Comparison of ENCODE assay signal across 24 cellular contexts in genomic region chr13:113918580-113918979, GRCh38. TPM values are rescaled to one million over a fixed set of nuclear protein-coding genes. Genes with fewer than 3 reads are reported as not detected.
DNase-seq lines count a peak whose midpoint lies in the region; ATAC-seq and TF ChIP-seq lines count a peak whose summit lies in the region.
"Had no signal": no experiment of that assay in that cellular context is flagged by ENCODE, and none has a peak within 500 bp of the region (broad histone marks: within the 10 kb centered on the region; RNA-seq: fewer than 3 reads in every experiment).

No MANE protein-coding gene starts in this region.

- WGBS in lung, 2 donors: 88 to 95% methylated on average over 10 of the region's 10 CpGs
- WGBS in suprapubic skin: 96% methylated on average over 8 of the region's 10 CpGs
- WGBS in smooth muscle cell (ENCODE audit: low lambda C conversion rate): 97% methylated on average over 10 of the region's 10 CpGs

- H3K4me2 ChIP-seq in smooth muscle cell: no peak overlapping the region

- H3K4me1 ChIP-seq in lung (ENCODE audit: control insufficient read depth in 2 of 2, insufficient read depth in 2 of 2, low read length in 2 of 2) (no peaks in the 10 kb centered on the region), suprapubic skin (no peaks in the 10 kb centered on the region), smooth muscle cell (ENCODE audit: low read depth) (no peaks in the 10 kb centered on the region)
- H3K4me1 ChIP-seq: BE2C had no signal

- no peak overlapping the region for H3K27ac Mint-ChIP-seq in activated naive CD4-positive, alpha-beta T cell treated with anti-CD3 and anti-CD28 coated beads, Interleukin-2, amount 10 ng/mL, durations not matched to agents 7 days and 5 days
- H3K27ac Mint-ChIP-seq in activated CD4-positive, alpha-beta T cell treated with anti-CD3 and anti-CD28 coated beads for 36 hours: no peak overlapping the region
- H3K27ac Mint-ChIP-seq: CD4-positive, CD25-positive, alpha-beta regulatory T cell had no signal

- peak; percentile 11 for DNase-seq in activated naive CD4-positive, alpha-beta T cell treated with anti-CD3 and anti-CD28 coated beads, Interleukin-2, amount 10 ng/mL, durations not matched to agents 7 days and 5 days
- DNase-seq in activated naive CD4-positive, alpha-beta T cell treated with Interleukin-2 at 50 U/mL for 16 hours: no peak
- DNase-seq in activated CD8-positive, alpha-beta memory T cell treated with anti-CD3 and anti-CD28 coated beads for 24 hours: peak; percentile 28
- peak; percentile 24 for DNase-seq in lung (ENCODE audit: low spot score)
- DNase-seq in suprapubic skin (ENCODE audit: low spot score in 2 of 2): peak; percentile 44 to 69
- DNase-seq in HPDE6-E6E7 (ENCODE audit: extremely low spot score): no peak
- DNase-seq in smooth muscle cell (lab: John Stamatoyannopoulos, UW; ENCODE audit: unreplicated experiment): no peak
- no peak for DNase-seq in activated CD4-positive, alpha-beta T cell treated with anti-CD3 and anti-CD28 coated beads for 36 hours
- DNase-seq: BE2C; CD4-positive, CD25-positive, alpha-beta regulatory T cell; COR-L47; EL; HCEC 1CT; KG1; NCI-H1417; NCI-H187; NCI-H2107; NCI-H2227 treated with DMSO at 0.1 percent for 48 hours; NCI-H510A treated with DMSO at 0.1 percent for 48 hours; NCI-H82; SHP77 treated with DMSO at 0.1 percent for 48 hours had no signal

- H3K9me3 Mint-ChIP-seq in activated naive CD4-positive, alpha-beta T cell treated with anti-CD3 and anti-CD28 coated beads, Interleukin-2, amount 10 ng/mL, durations not matched to agents 7 days and 5 days: peaks cover 3% of the 10 kb centered on the region
- peaks cover 12% of the 10 kb centered on the region for H3K9me3 Mint-ChIP-seq in activated CD4-positive, alpha-beta T cell treated with anti-CD3 and anti-CD28 coated beads for 36 hours (ENCODE audit: low read depth)

- CTCF ChIA-PET in activated naive CD4-positive, alpha-beta T cell treated with anti-CD3 and anti-CD28 coated beads, Interleukin-2, amount 10 ng/mL, durations not matched to agents 7 days and 5 days (lab: Charles Lee): no interaction called here
- CTCF ChIA-PET in activated CD4-positive, alpha-beta T cell treated with anti-CD3 and anti-CD28 coated beads for 36 hours (lab: Charles Lee): no interaction called here

- no peaks in the 10 kb centered on the region for H3K36me3 Mint-ChIP-seq in activated naive CD4-positive, alpha-beta T cell treated with anti-CD3 and anti-CD28 coated beads, Interleukin-2, amount 10 ng/mL, durations not matched to agents 7 days and 5 days
- H3K36me3 Mint-ChIP-seq in activated CD4-positive, alpha-beta T cell treated with anti-CD3 and anti-CD28 coated beads for 36 hours (ENCODE audit: low read depth): no peaks in the 10 kb centered on the region

- H2AFZ ChIP-seq in smooth muscle cell (ENCODE audit: low read depth): no peak overlapping the region

- no peaks in the 10 kb centered on the region for H3K79me2 ChIP-seq in smooth muscle cell (ENCODE audit: low read depth)

- H3K4me3 Mint-ChIP-seq in activated naive CD4-positive, alpha-beta T cell treated with anti-CD3 and anti-CD28 coated beads, Interleukin-2, amount 10 ng/mL, durations not matched to agents 7 days and 5 days: no peak overlapping the region
- H3K4me3 Mint-ChIP-seq in activated CD4-positive, alpha-beta T cell treated with anti-CD3 and anti-CD28 coated beads for 36 hours: no peak overlapping the region
- H3K4me3 Mint-ChIP-seq: CD4-positive, CD25-positive, alpha-beta regulatory T cell had no signal

- H3K27me3 Mint-ChIP-seq in activated naive CD4-positive, alpha-beta T cell treated with anti-CD3 and anti-CD28 coated beads, Interleukin-2, amount 10 ng/mL, durations not matched to agents 7 days and 5 days: peaks cover 36% of the 10 kb centered on the region
- H3K27me3 Mint-ChIP-seq in activated CD4-positive, alpha-beta T cell treated with anti-CD3 and anti-CD28 coated beads for 36 hours: peaks cover 25% of the 10 kb centered on the region

- POLR2A ChIA-PET in activated CD4-positive, alpha-beta T cell treated with anti-CD3 and anti-CD28 coated beads for 36 hours (lab: Charles Lee): no interaction called here

- no peaks in the 10 kb centered on the region for H3F3A ChIP-seq in smooth muscle cell (ENCODE audit: low read depth)

- H3K36me3 ChIP-seq in lung (ENCODE audit: control insufficient read depth in 2 of 2, insufficient read depth in 2 of 2, low read length in 2 of 2) (no peaks in the 10 kb centered on the region), suprapubic skin (no peaks in the 10 kb centered on the region), smooth muscle cell (ENCODE audit: low read depth) (no peaks in the 10 kb centered on the region)
- H3K36me3 ChIP-seq: BE2C had no signal

- H3K4me1 Mint-ChIP-seq in activated naive CD4-positive, alpha-beta T cell treated with anti-CD3 and anti-CD28 coated beads, Interleukin-2, amount 10 ng/mL, durations not matched to agents 7 days and 5 days: no peaks in the 10 kb centered on the region
- peaks cover 5% of the 10 kb centered on the region for H3K4me1 Mint-ChIP-seq in activated CD4-positive, alpha-beta T cell treated with anti-CD3 and anti-CD28 coated beads for 36 hours
- H3K4me1 Mint-ChIP-seq: CD4-positive, CD25-positive, alpha-beta regulatory T cell had no signal

- TF ChIP-seq POLR2A in suprapubic skin (IDR thresholded peaks at IDR 0.05): no peak

- ATAC-seq in lung (ENCODE audit: insufficient read depth, low FRiP score): no peak
- ATAC-seq in activated CD4-positive, alpha-beta T cell treated with anti-CD3 and anti-CD28 coated beads for 36 hours: no peak
- ATAC-seq: GM12878, HepG2 had no signal

- H3K9me3 ChIP-seq in lung (ENCODE audit: control insufficient read depth in 2 of 2, insufficient read depth in 1 of 2, low read length in 1 of 2) (peaks cover 0 to 13% of the 10 kb centered on the region in 2 donors), suprapubic skin (no peaks in the 10 kb centered on the region), smooth muscle cell (replicated peaks; ENCODE audit: low read depth) (no peaks in the 10 kb centered on the region)
- H3K9me3 ChIP-seq: BE2C had no signal

- no peaks in the 10 kb centered on the region for H3K27me3 ChIP-seq in lung (ENCODE audit: control insufficient read depth, insufficient read depth)
- peaks cover 36% of the 10 kb centered on the region for H3K27me3 ChIP-seq in suprapubic skin
- no peaks in the 10 kb centered on the region for H3K27me3 ChIP-seq in smooth muscle cell (ENCODE audit: low read depth)

- H3K27ac ChIP-seq in lung (ENCODE audit: low read depth in 1 of 2, low read length in 1 of 2): no peak overlapping the region
- H3K27ac ChIP-seq in suprapubic skin: no peak overlapping the region
- no peak overlapping the region for H3K27ac ChIP-seq in smooth muscle cell (ENCODE audit: low read depth)

- H4K20me1 ChIP-seq in smooth muscle cell (ENCODE audit: low read depth): no peaks in the 10 kb centered on the region

- intact Hi-C loops in activated CD4-positive, alpha-beta T cell treated with anti-CD3 and anti-CD28 coated beads for 36 hours (cut with DNase I, micrococcal nuclease): no loop called here

- TF ChIP-seq CTCF in lung (IDR thresholded peaks at IDR 0.05; ENCODE audit: control extremely low read depth, extremely low read depth) (no peak), suprapubic skin (IDR thresholded peaks at IDR 0.05) (no peak), smooth muscle cell (IDR thresholded peaks at IDR 0.05; ENCODE audit: borderline replicate concordance, insufficient read depth, poor library complexity, severe bottlenecking) (no peak)

- H3K4me3 ChIP-seq in lung (no peak overlapping the region), suprapubic skin (no peak overlapping the region), smooth muscle cell (no peak overlapping the region)
- H3K4me3 ChIP-seq: GM12878 had no signal

- TF ChIP-seq EP300 in suprapubic skin (IDR thresholded peaks at IDR 0.05): no peak

- H3K9ac ChIP-seq in smooth muscle cell (ENCODE audit: low read depth): no peak overlapping the region

RNA-seq across cellular contexts. Expression of gene GAS6, which starts 54.7 kb away (rescaled TPM):
- total RNA-seq in lung (10 to 100 TPM; 68.5 to 83.8 TPM), suprapubic skin (100 to 1,000 TPM; 175 to 286 (median 224) TPM), smooth muscle cell (21.7 and 25.6 TPM in 2 replicates)
- polyA plus RNA-seq in lung (100 to 1,000 TPM in 1 of 2 donors, 10 to 100 TPM in 1; 61.8 to 107 TPM), smooth muscle cell (45.2 and 58.5 TPM in 2 replicates)
- under 1 TPM; 0.54 to 0.73 TPM for total RNA-seq in activated CD4-positive, alpha-beta T cell treated with anti-CD3 and anti-CD28 coated beads for 36 hours

RNA-seq across cellular contexts. Expression of gene C13orf46, which starts 55.3 kb away (rescaled TPM):
- total RNA-seq in lung (10 to 100 TPM in 1 of 2 donors, 1 to 10 TPM in 1; 1.1 to 11.3 TPM), suprapubic skin (1 to 10 TPM in 1 of 4 donors, under 1 TPM in 3; 0.16 to 1.4 (median 0.53) TPM), smooth muscle cell (5.8 TPM in 1 of 2 replicates, not detected in the other)
- polyA plus RNA-seq in lung (10 to 100 TPM in 1 of 2 donors, 1 to 10 TPM in 1; 2.7 to 10.1 TPM), smooth muscle cell (0.26 and 0.87 TPM in 2 replicates)
- total RNA-seq in activated CD4-positive, alpha-beta T cell treated with anti-CD3 and anti-CD28 coated beads for 36 hours: 1 to 10 TPM; 1.6 to 2.2 TPM
- total RNA-seq: HepG2, RPMI7951 had no signal

Comparison
In these comparisons a context has a peak if more than half of its experiments do, and no peak if none do; other contexts are left out.
1. DNase-seq: peak in activated naive CD4-positive, alpha-beta T cell treated with anti-CD3 and anti-CD28 coated beads, Interleukin-2, amount 10 ng/mL, durations not matched to agents 7 days and 5 days (single experiment), activated CD8-positive, alpha-beta memory T cell treated with anti-CD3 and anti-CD28 coated beads for 24 hours (single experiment), lung (single experiment) and suprapubic skin (2 of 2); none in activated naive CD4-positive, alpha-beta T cell treated with Interleukin-2 at 50 U/mL for 16 hours (single experiment), HPDE6-E6E7 (single experiment), smooth muscle cell (single experiment) and activated CD4-positive, alpha-beta T cell treated with anti-CD3 and anti-CD28 coated beads for 36 hours (single experiment).
2. RNA of gene GAS6, which starts 54.7 kb away (total RNA-seq): 175 to 286 TPM in suprapubic skin, 68.5 to 83.8 TPM in lung and 21.7 to 25.6 TPM in smooth muscle cell; 0.54 to 0.73 TPM in activated CD4-positive, alpha-beta T cell treated with anti-CD3 and anti-CD28 coated beads for 36 hours; every median in the first group is over 10 times any median in the second.